8 cellular contexts compared by ENCODE assay signal in the genomic region with DNA sequence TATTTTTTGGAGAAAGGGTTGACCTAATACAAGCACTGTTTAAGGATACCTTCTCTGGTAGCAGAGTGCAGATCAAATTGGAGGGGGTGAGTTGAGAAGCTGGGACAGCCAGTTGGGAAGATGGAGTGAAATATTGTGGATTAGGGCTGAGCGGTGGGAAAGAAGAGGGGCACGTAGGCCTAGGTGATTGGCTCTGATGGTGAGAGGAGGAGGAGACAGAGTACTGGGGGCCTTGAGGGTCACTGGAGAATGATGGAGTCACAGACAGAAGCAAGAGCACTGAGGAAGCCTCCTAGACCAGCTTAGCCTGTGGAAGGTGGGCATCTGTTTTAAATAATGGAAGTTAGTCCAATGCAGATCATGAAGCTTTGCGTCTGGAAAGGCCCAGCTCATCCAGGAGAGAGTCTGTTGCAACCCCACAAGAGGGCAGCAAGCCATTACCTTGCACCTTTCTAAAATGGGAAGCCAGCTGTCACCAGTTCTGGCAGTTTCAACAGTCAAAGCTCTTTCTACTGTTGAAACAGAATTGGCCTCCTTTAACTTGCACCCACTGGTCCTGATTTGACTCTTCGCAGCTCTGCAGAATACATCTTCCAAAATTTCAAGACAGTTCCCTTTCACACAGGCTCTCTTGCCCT. TPM values are rescaled to one million over a fixed set of nuclear protein-coding genes. Genes with fewer than 3 reads are reported as not detected.
A peak's percentile ranks its signal among the peaks of the same experiment; 100 is the strongest.
DNase-seq lines count a peak whose midpoint lies in the region; ATAC-seq and TF ChIP-seq lines count a peak whose summit lies in the region.

No MANE protein-coding gene starts in this region.

- peak overlapping the region; percentile 38 for H3K9ac ChIP-seq in NT2/D1 (ENCODE audit: insufficient read length, low read depth)

- H3K4me3 ChIP-seq in H7 (ENCODE audit: insufficient read depth, low read depth, low read length) (no peak overlapping the region), NT2/D1 (ENCODE audit: insufficient read length, low read depth) (no peak overlapping the region), breast epithelium (no peak overlapping the region)

- H3K4me1 ChIP-seq in NT2/D1 (ENCODE audit: insufficient read depth, insufficient read length): no peaks in the 10 kb centered on the region
- H3K4me1 ChIP-seq in breast epithelium: no peaks in the 10 kb centered on the region

- peak in 2 of 3 donors; percentile 37 to 50 for TF ChIP-seq CTCF in breast epithelium (IDR thresholded peaks at IDR 0.05)

- H3K9me3 ChIP-seq in NT2/D1 (ENCODE audit: insufficient read depth, low read length) (no peaks in the 10 kb centered on the region), breast epithelium (no peaks in the 10 kb centered on the region)

- TF ChIP-seq POLR2A in breast epithelium (IDR thresholded peaks at IDR 0.05): no peak

- intact Hi-C loops in breast epithelium (cut with DNase I; ENCODE audit: low total_unique reads): no loop called here

- H3K27me3 ChIP-seq in H7 (ENCODE audit: control insufficient read depth, insufficient read depth, low read length) (no peaks in the 10 kb centered on the region; the same call in 1 of the 2 replicates), NT2/D1 (ENCODE audit: insufficient read depth, insufficient read length) (no peaks in the 10 kb centered on the region), breast epithelium (no peaks in the 10 kb centered on the region)

- H3K27ac ChIP-seq in breast epithelium: no peak overlapping the region

- H3K36me3 ChIP-seq in H7 (replicated peaks; ENCODE audit: control insufficient read depth, insufficient read depth, low read length) (no peaks in the 10 kb centered on the region; the same call in 1 of the 2 replicates), NT2/D1 (ENCODE audit: insufficient read depth, insufficient read length, low read length) (no peaks in the 10 kb centered on the region), breast epithelium (no peaks in the 10 kb centered on the region)

- no peak for ATAC-seq in HG03439 (IDR thresholded peaks at IDR 0.05; ENCODE audit: unreplicated experiment)
- ATAC-seq in HG02798 (IDR thresholded peaks at IDR 0.05; ENCODE audit: poor library complexity, unreplicated experiment): no peak

- DNase-seq in DMS153 (lab: John Stamatoyannopoulos, UW) (peak; percentile 11), H7 (peak; percentile 75), NT2/D1 (ENCODE audit: low read depth, low spot score) (no peak), breast epithelium (ENCODE audit: low spot score in 2 of 2) (no peak), lung microvascular endothelial cell (ENCODE audit: low read depth in 2 of 2) (peak; percentile 61 to 64), cortex of kidney (lab: John Stamatoyannopoulos, UW) (no peak)

RNA-seq across cellular contexts. Expression of a gene that starts 11.8 kb away (rescaled TPM):
- 1.6 and 2.5 TPM in 2 replicates for total RNA-seq in H7 (2014; rRNA removed; shearing (Covaris generic))
- total RNA-seq in breast epithelium (1 to 10 TPM in 2 of 3 donors, under 1 TPM in 1; 0.96 to 2.3 (median 1.3) TPM), lung microvascular endothelial cell (0.22 and 0.60 TPM in 2 replicates)

RNA-seq across cellular contexts. Expression of a gene that starts 13.3 kb away (rescaled TPM):
- 22.4 and 37.4 TPM in 2 replicates for total RNA-seq in H7 (2014; rRNA removed; shearing (Covaris generic))
- total RNA-seq in breast epithelium (10 to 100 TPM; 19.3 to 25.9 (median 22.6) TPM), lung microvascular endothelial cell (12.0 and 23.4 TPM in 2 replicates)

RNA-seq across cellular contexts. Expression of a gene that starts 18.8 kb away (rescaled TPM):
- 9.6 and 15.0 TPM in 2 replicates for total RNA-seq in H7 (2014; rRNA removed; shearing (Covaris generic))
- total RNA-seq in breast epithelium (10 to 100 TPM; 15.0 to 26.2 (median 19.8) TPM), lung microvascular endothelial cell (5.8 and 10.2 TPM in 2 replicates)

RNA-seq across cellular contexts. Expression of a gene that starts 33.6 kb away (rescaled TPM):
- 19.3 and 27.3 TPM in 2 replicates for total RNA-seq in H7 (2014; rRNA removed; shearing (Covaris generic))
- total RNA-seq in breast epithelium (10 to 100 TPM; 35.2 to 46.2 (median 44.2) TPM), lung microvascular endothelial cell (24.4 and 29.2 TPM in 2 replicates)

Comparison
In these comparisons a context has a peak if more than half of its experiments do, and no peak if none do; other contexts are left out.
1. DNase-seq: peak in DMS153 (single experiment), H7 (single experiment) and lung microvascular endothelial cell (2 of 2); none in NT2/D1 (single experiment), breast epithelium (0 of 2) and cortex of kidney (single experiment).